Comparison of ENCODE assay signal across 8 cellular contexts in the genomic region with DNA sequence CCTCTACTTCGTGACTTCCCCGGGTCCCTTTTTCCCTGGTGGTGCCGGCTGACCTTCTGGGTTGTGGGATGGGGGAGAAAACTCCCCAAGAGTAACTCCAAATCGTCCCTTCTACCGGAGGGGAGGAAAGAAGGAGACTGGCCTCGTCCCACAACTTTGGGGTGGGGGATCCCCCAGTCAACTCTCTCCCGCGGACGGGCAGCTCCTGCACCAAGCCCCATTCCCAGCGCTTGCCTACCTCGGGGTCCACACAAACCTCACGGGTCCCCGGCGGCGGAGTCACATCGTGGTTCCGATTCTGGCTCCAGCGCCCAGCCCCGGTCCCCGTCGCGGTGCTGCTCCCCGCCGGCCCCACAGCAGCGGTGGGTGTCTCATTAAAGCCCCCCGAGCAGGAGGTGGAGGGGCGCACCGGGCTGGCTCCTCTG. TPM values are rescaled to one million over a fixed set of nuclear protein-coding genes. Genes with fewer than 3 reads are reported as not detected.
A peak's percentile ranks its signal among the peaks of the same experiment; 100 is the strongest.
DNase-seq lines count a peak whose midpoint lies in the region; ATAC-seq and TF ChIP-seq lines count a peak whose summit lies in the region.

No MANE protein-coding gene starts in this region.

- DNase-seq in GM06990 (ENCODE audit: extremely low read depth, insufficient read length) = no peak
- peak in 1 of 2 experiments; percentile 14 for DNase-seq in SJCRH30
- DNase-seq in retinal pigment epithelial cell (ENCODE audit: low read depth) = no peak
- DNase-seq in stimulated activated CD4-positive, alpha-beta T cell treated with anti-CD3 and anti-CD28 coated beads, Interleukin-2, amount 100 ng/mL, for 24 hours = no peak
- DNase-seq in stimulated activated naive CD4-positive, alpha-beta T cell treated with Interleukin-2 at 50 U/mL for 16 hours (lab: John Stamatoyannopoulos, UW) = no peak
- no peak for DNase-seq in stimulated activated CD4-positive, alpha-beta T cell treated with anti-CD3 and anti-CD28 coated beads, Interleukin-1b, Interleukin-23, amount 100 ng/mL, for 48 hours

- H3K36me3 ChIP-seq in GM06990 (ENCODE audit: control insufficient read depth, insufficient read depth, low read length) (no peaks in the 10 kb centered on the region), SJCRH30 (no peaks in the 10 kb centered on the region), gastroesophageal sphincter (no peaks in the 10 kb centered on the region)

- no peak for ATAC-seq in gastroesophageal sphincter
- no peak for ATAC-seq in GM21528 (IDR thresholded peaks at IDR 0.05; ENCODE audit: low FRiP score, unreplicated experiment)

- H3K4me1 ChIP-seq in SJCRH30 = no peaks in the 10 kb centered on the region; the same call in 1 of the 2 replicates
- H3K4me1 ChIP-seq in gastroesophageal sphincter = peaks cover 0 to 38% (median 16%) of the 10 kb centered on the region in 3 donors

- H3K27ac ChIP-seq in SJCRH30 = no peak overlapping the region
- no peak overlapping the region for H3K27ac ChIP-seq in gastroesophageal sphincter

- TF ChIP-seq POLR2A in gastroesophageal sphincter (IDR thresholded peaks at IDR 0.05) = no peak

- peaks cover 2% of the 10 kb centered on the region for H3K27me3 ChIP-seq in GM06990 (replicated peaks; ENCODE audit: control insufficient read depth, insufficient read depth, low read length)
- no peaks in the 10 kb centered on the region; the same call in 1 of the 2 replicates for H3K27me3 ChIP-seq in SJCRH30
- H3K27me3 ChIP-seq in gastroesophageal sphincter = peaks cover 79% of the 10 kb centered on the region

- no peak for TF ChIP-seq EP300 in gastroesophageal sphincter (IDR thresholded peaks at IDR 0.05)

- H3K4me3 ChIP-seq in GM06990 (replicated peaks; ENCODE audit: low read depth, low read length) (peak overlapping the region; percentile 49), SJCRH30 (peak overlapping the region; percentile 66), gastroesophageal sphincter (peak overlapping the region; percentile 4 to 57), retinal pigment epithelial cell (ENCODE audit: low read length) (peak overlapping the region; percentile 97)

- 20% methylated on average over 1 of the region's 28 CpGs; no CpG with 5 or more reads in 1 of the 2 donors for WGBS in gastroesophageal sphincter (ENCODE audit: low coverage in 1 of 2), 2 donors

- no peaks in the 10 kb centered on the region for H3K9me3 ChIP-seq in SJCRH30 (replicated peaks)
- H3K9me3 ChIP-seq in gastroesophageal sphincter = no peaks in the 10 kb centered on the region

- TF ChIP-seq CTCF in GM06990 (IDR thresholded peaks at IDR 0.05; ENCODE audit: insufficient read depth, low read length, poor library complexity, severe bottlenecking) (no peak), gastroesophageal sphincter (IDR thresholded peaks at IDR 0.05) (no peak), retinal pigment epithelial cell (conservative IDR thresholded peaks at IDR 0.05; ENCODE audit: low read depth, low read length) (no peak)

RNA-seq across cellular contexts. Expression of gene BDNF, which starts 0.3 kb away (rescaled TPM):
- total RNA-seq in SJCRH30 (2014; rRNA removed; shearing (Covaris generic)) = 0.20 and 0.42 TPM in 2 replicates
- total RNA-seq in gastroesophageal sphincter = under 1 TPM in 3 of 4 donors, not detected in 1; 0.31 to 0.62 (median 0.37) TPM

Comparison
In these comparisons a context has a peak if more than half of its experiments do, and no peak if none do; other contexts are left out.
1. H3K4me3 ChIP-seq: peak in every context shown above with its lines; median percentile 97 in retinal pigment epithelial cell; 66 in SJCRH30; 49 in GM06990; 30 in gastroesophageal sphincter.